23 cellular contexts compared by ENCODE assay signal in genomic region chr6:39083111-39083702, GRCh38. TPM values are rescaled to one million over a fixed set of nuclear protein-coding genes. Genes with fewer than 3 reads are reported as not detected.
A peak's percentile ranks its signal among the peaks of the same experiment; 100 is the strongest.
DNase-seq lines count a peak whose midpoint lies in the region; ATAC-seq, FAIRE-seq and TF ChIP-seq lines count a peak whose summit lies in the region.
"Had no signal": no experiment of that assay in that cellular context is flagged by ENCODE, and none has a peak within 500 bp of the region (broad histone marks: within the 10 kb centered on the region; RNA-seq: fewer than 3 reads in every experiment).

No MANE protein-coding gene starts in this region.

- no peaks in the 10 kb centered on the region for H3K79me1 ChIP-seq in H1 (ENCODE audit: low read depth, low read length)

- no peaks in the 10 kb centered on the region for H3K79me2 ChIP-seq in H1 (ENCODE audit: control insufficient read depth in 1 of 2, insufficient read depth in 2 of 2, low read length in 2 of 2)

- H2BK12ac ChIP-seq in H1 (ENCODE audit: low read depth, low read length), result no peak overlapping the region

- H2BK5ac ChIP-seq in H1 (ENCODE audit: low read depth, low read length), result no peak overlapping the region

- H3K36me3 ChIP-seq in H1 (ENCODE audit: control insufficient read depth in 2 of 4, insufficient read depth in 4 of 4, low read length in 3 of 4), result no peaks in the 10 kb centered on the region
- H3K36me3 ChIP-seq: MG63, WERI-Rb-1 had no signal

- POLR2A ChIA-PET in H1 (lab: Charles Lee; ENCODE audit: partially characterized antibody), result interaction anchor here (1.2 kb wide), 1 partner anchor 23 kb away, joined by 3 read pairs; no protein-coding TSS in a partner anchor

- no peak overlapping the region for H4K5ac ChIP-seq in H1 (ENCODE audit: insufficient read length, low read depth, low read length)

- H3K4me1 ChIP-seq in H1 (replicated peaks in 1 of 4; ENCODE audit: control insufficient read depth in 3 of 4, insufficient read depth in 4 of 4, low read length in 3 of 4), result peaks cover 0 to 17% (median 9%) of the 10 kb centered on the region in 4 experiments; a peak in 6 of 7 replicates

- no peak overlapping the region for H3K4me2 ChIP-seq in H1 (ENCODE audit: insufficient read depth in 1 of 2, low read depth in 2 of 2, low read length in 2 of 2)

- H4K91ac ChIP-seq in H1 (replicated peaks; ENCODE audit: insufficient read length, low read length), result no peak overlapping the region

- no peak overlapping the region for H2BK15ac ChIP-seq in H1 (ENCODE audit: low read length)

- H2BK120ac ChIP-seq in H1 (replicated peaks; ENCODE audit: low read depth, low read length), result no peak overlapping the region

- no peaks in the 10 kb centered on the region; the same call in 1 of the 2 replicates for H3K23me2 ChIP-seq in H1 (ENCODE audit: low read depth, low read length)

- TF ChIP-seq CTCF in GM13976 (IDR thresholded peaks at IDR 0.05; ENCODE audit: borderline replicate concordance, control extremely low read depth, extremely low read depth, insufficient read depth, missing control alignments), result no peak
- no peak for TF ChIP-seq CTCF in H1 (IDR thresholded peaks at IDR 0.05; ENCODE audit: control extremely low read depth in 1 of 3, insufficient read depth in 1 of 3, low read depth in 1 of 3, low read length in 3 of 3)

- in situ Hi-C loops in GM13976 (cut with MboI; ENCODE audit: low sequenced_read_pairs, unreplicated experiment), result no loop called here

- DNase-seq in NCI-H510A (lab: John Stamatoyannopoulos, UW) (peak; percentile 4), NCI-H510A treated with DMSO at 0.1 percent for 48 hours (lab: John Stamatoyannopoulos, UW) (no peak), GM13976 (ENCODE audit: low spot score) (peak; percentile 16), NCI-H524 (lab: John Stamatoyannopoulos, UW) (peak; percentile 35 to 70), H1 (ENCODE audit: low read depth in 1 of 2, low spot score in 2 of 2) (no peak), posterior cingulate gyrus (no peak)
- DNase-seq: activated T-cell treated with anti-CD3 and anti-CD28 coated beads for 4 hours; caudate nucleus; CD4-positive, alpha-beta memory T cell; effector CD8-positive, alpha-beta T cell; GDM1; HFFc6; MG63; nucleus accumbens; stimulated activated naive CD4-positive, alpha-beta T cell; WERI-Rb-1 had no signal

- 80% methylated on average over 7 of the region's 7 CpGs; no CpG with 5 or more reads in 1 of the 2 experiments for WGBS in H1 (ENCODE audit: extremely low coverage in 1 of 2, insufficient coverage in 1 of 2, insufficient read length in 1 of 2, insufficient replicate concordance in 2 of 2, low coverage in 1 of 2, low lambda C conversion rate in 2 of 2, missing lambda C conversion rate in 1 of 2), 2 experiments

- intact Hi-C loops in posterior cingulate gyrus (cut with DNase I), result no loop called here

- H3K27ac ChIP-seq in H1 (ENCODE audit: low read depth, low read length), result no peak overlapping the region
- H3K27ac ChIP-seq: WERI-Rb-1 had no signal

- no peak overlapping the region for H4K8ac ChIP-seq in H1 (ENCODE audit: extremely low read depth, insufficient read depth, low read length)

- TF ChIP-seq EP300 in H1 (IDR thresholded peaks at IDR 0.05; ENCODE audit: borderline replicate concordance in 1 of 2, low read depth in 2 of 2, low read length in 2 of 2), result no peak

- H3K14ac ChIP-seq in H1 (ENCODE audit: insufficient read length), result no peak overlapping the region

- TF ChIP-seq POLR2A in H1 (IDR thresholded peaks at IDR 0.05; ENCODE audit: control extremely low read depth in 1 of 2, low read depth in 2 of 2, low read length in 2 of 2), result no peak

- no peak overlapping the region for H2AFZ ChIP-seq in H1 (ENCODE audit: low read length)

- no peak for TF ChIP-seq RAD21 in H1 (IDR thresholded peaks at IDR 0.05 in 1 of 2, conservative IDR thresholded peaks at IDR 0.05 in 1 of 2; ENCODE audit: low read depth in 2 of 2, low read length in 2 of 2)

- no peaks in the 10 kb centered on the region for H3K27me3 ChIP-seq in H1 (replicated peaks in 1 of 4; ENCODE audit: control insufficient read depth in 3 of 4, extremely low read depth in 1 of 4, insufficient read depth in 3 of 4, low read length in 3 of 4)

- 0 out of 2 replicates have a peak overlapping the region, but pooled peaks have one; percentile 61 for H2BK20ac ChIP-seq in H1 (ENCODE audit: low read length)

- no peak overlapping the region for H3K23ac ChIP-seq in H1 (ENCODE audit: insufficient read length)

- H3K9me3 ChIP-seq in H1 (ENCODE audit: insufficient read depth in 2 of 2, low read depth in 1 of 2, low read length in 1 of 2), result no peaks in the 10 kb centered on the region
- H3K9me3 ChIP-seq: MG63 had no signal

- H3K18ac ChIP-seq in H1 (ENCODE audit: extremely low read depth, low read length), result no peak overlapping the region

- ATAC-seq in HG03457 (IDR thresholded peaks at IDR 0.05; ENCODE audit: unreplicated experiment) (no peak), GM18520 (IDR thresholded peaks at IDR 0.05; ENCODE audit: unreplicated experiment) (no peak)
- ATAC-seq: HepG2, sciatic nerve had no signal

- H3K56ac ChIP-seq in H1 (replicated peaks; ENCODE audit: insufficient read length, low read depth, low read length), result no peak overlapping the region

- CTCF ChIA-PET in H1 (lab: Charles Lee; ENCODE audit: partially characterized antibody), result interaction anchor here (1.0 to 12.5 kb wide), 11 partner anchors 9 to 227 kb away, joined by 3 to 150 read pairs (median 5); no protein-coding TSS in a partner anchor

- no peak overlapping the region for H3K4me3 ChIP-seq in H1 (ENCODE audit: extremely low read depth in 1 of 4, insufficient read depth in 2 of 4, low read depth in 3 of 4, low read length in 4 of 4)
- H3K4me3 ChIP-seq: MG63 had no signal

- H4K20me1 ChIP-seq in H1 (replicated peaks in 1 of 2; ENCODE audit: control insufficient read depth in 1 of 2, insufficient read depth in 2 of 2, low read length in 2 of 2), result no peaks in the 10 kb centered on the region

- H3K9ac ChIP-seq in H1 (replicated peaks in 1 of 4; ENCODE audit: extremely low read depth in 1 of 4, low read depth in 3 of 4, low read length in 3 of 4), result no peak overlapping the region

- H2AK5ac ChIP-seq in H1 (ENCODE audit: low read depth, low read length), result no peak overlapping the region

- FAIRE-seq in H1 (lab: Jason Lieb, UNC), result no peak
- FAIRE-seq: HepG2 had no signal

- H3K4ac ChIP-seq in H1 (replicated peaks; ENCODE audit: insufficient read length, low read depth, low read length), result no peak overlapping the region

TF ChIP-seq in H1, 55 proteins besides CTCF, POLR2A, EP300 and RAD21:
- TF ChIP-seq HDAC6 (IDR thresholded peaks at IDR 0.05; ENCODE audit: low read depth, low read length) (no peak), TAF1 (IDR thresholded peaks at IDR 0.05; ENCODE audit: low read depth, low read length) (no peak), SP4 (IDR thresholded peaks at IDR 0.05; ENCODE audit: low read length) (no peak), SIRT6 (IDR thresholded peaks at IDR 0.05; ENCODE audit: low read length) (no peak), TCF12 (IDR thresholded peaks at IDR 0.05; ENCODE audit: low read depth, low read length) (no peak), CEBPB (IDR thresholded peaks at IDR 0.05; ENCODE audit: low read depth, low read length) (no peak), BCL11A (IDR thresholded peaks at IDR 0.05; ENCODE audit: low read depth in 2 of 2, low read length in 2 of 2) (no peak), POLR2AphosphoS5 (IDR thresholded peaks at IDR 0.05; ENCODE audit: low read depth, low read length) (no peak), TAF7 (optimal IDR thresholded peaks at IDR 0.05; ENCODE audit: borderline replicate concordance, low read depth, low read length) (no peak), PHF8 (conservative IDR thresholded peaks at IDR 0.05; ENCODE audit: low read depth, low read length) (no peak), EZH2 (IDR thresholded peaks at IDR 0.05; ENCODE audit: low read depth, low read length, severe bottlenecking) (no peak), NANOG (IDR thresholded peaks at IDR 0.05; ENCODE audit: insufficient read depth, low read depth, low read length, poor library complexity, severe bottlenecking) (no peak), SAP30 (IDR thresholded peaks at IDR 0.05; ENCODE audit: insufficient read depth, insufficient replicate concordance, low read length) (no peak), CTBP2 (IDR thresholded peaks at IDR 0.05; ENCODE audit: borderline replicate concordance, insufficient read depth, insufficient read length, low read length) (no peak), SIX5 (IDR thresholded peaks at IDR 0.05; ENCODE audit: low read depth, low read length) (no peak), CREB1 (IDR thresholded peaks at IDR 0.05) (no peak), ATF3 (IDR thresholded peaks at IDR 0.05; ENCODE audit: insufficient read depth, low read depth, low read length) (no peak), ZNF274 (IDR thresholded peaks at IDR 0.05; ENCODE audit: borderline replicate concordance, extremely low read depth, low read length) (no peak)

RNA-seq across cellular contexts. Expression of gene SAYSD1, which starts 31.8 kb away (rescaled TPM):
- total RNA-seq in H1 (2021; fragmentation: NEBNext Ultra II Directional; extraction: Animal tissue kit (Norgen Biotek cat#: 25700)), result 7.9 and 8.0 TPM in 2 replicates
- 5.8 and 6.7 TPM in 2 replicates for polyA plus RNA-seq in H1 (2011; rRNA removed)
- 6.7 TPM for polyA plus RNA-seq in H1 (2011; cell fraction: cytosol; rRNA removed)
- polyA plus RNA-seq in H1 (2011; cell fraction: nucleus; rRNA removed), result 3.5 TPM
- 5.5 to 6.8 TPM (median 6.2 TPM) in 4 replicates for polyA plus RNA-seq in H1 (2012, experiment 1 of 2)
- 4.3 TPM for polyA plus RNA-seq in H1 (2012, experiment 2 of 2)
- 7.8 TPM for polyA plus RNA-seq in H1 (2013, experiment 1 of 2)
- polyA plus RNA-seq in H1 (2013, experiment 2 of 2), result 7.8 TPM
- polyA minus RNA-seq in H1 (2011; rRNA and poly(A)+ RNA removed), result 6.1 and 6.6 TPM in 2 replicates
- polyA minus RNA-seq in H1 (2011; cell fraction: cytosol; rRNA and poly(A)+ RNA removed), result 5.6 TPM
- polyA minus RNA-seq in H1 (2011; cell fraction: nucleus; rRNA and poly(A)+ RNA removed), result 7.7 TPM

RNA-seq across cellular contexts. Expression of gene GLP1R, which starts 34.6 kb away (rescaled TPM):
- total RNA-seq in H1 (2021; fragmentation: NEBNext Ultra II Directional; extraction: Animal tissue kit (Norgen Biotek cat#: 25700)), result 2.6 and 3.0 TPM in 2 replicates
- polyA plus RNA-seq in H1 (2011; rRNA removed), result 2.7 TPM in 2 replicates
- 3.2 TPM for polyA plus RNA-seq in H1 (2011; cell fraction: cytosol; rRNA removed)
- polyA plus RNA-seq in H1 (2011; cell fraction: nucleus; rRNA removed), result 7.3 TPM
- polyA plus RNA-seq in H1 (2012, experiment 1 of 2), result 1.9 to 2.3 TPM (median 2.2 TPM) in 4 replicates
- 0.79 TPM for polyA plus RNA-seq in H1 (2012, experiment 2 of 2)
- 1.9 TPM for polyA plus RNA-seq in H1 (2013, experiment 1 of 2)
- polyA plus RNA-seq in H1 (2013, experiment 2 of 2), result 2.1 TPM
- 5.1 and 6.2 TPM in 2 replicates for polyA minus RNA-seq in H1 (2011; rRNA and poly(A)+ RNA removed)
- 1.5 TPM for polyA minus RNA-seq in H1 (2011; cell fraction: cytosol; rRNA and poly(A)+ RNA removed)
- 3.6 TPM for polyA minus RNA-seq in H1 (2011; cell fraction: nucleus; rRNA and poly(A)+ RNA removed)
- total RNA-seq: CD4-positive, alpha-beta memory T cell; HepG2; HFFc6; mesothelial cell of epicardium; NCI-H460 had no signal
- polyA plus RNA-seq: AG04450; CD4-positive, alpha-beta memory T cell; HepG2 had no signal

Comparison
In these comparisons a context has a peak if more than half of its experiments do, and no peak if none do; other contexts are left out.
1. DNase-seq: peak in NCI-H510A (single experiment), GM13976 (single experiment) and NCI-H524 (2 of 2); none in NCI-H510A treated with DMSO at 0.1 percent for 48 hours (single experiment), H1 (0 of 2) and posterior cingulate gyrus (0 of 10).